Comparison of ENCODE assay signal across 8 cellular contexts in genomic region chr10:86411281-86411841, GRCh38. TPM values are rescaled to one million over a fixed set of nuclear protein-coding genes. Genes with fewer than 3 reads are reported as not detected.
DNase-seq lines count a peak whose midpoint lies in the region; ATAC-seq lines count a peak whose summit lies in the region.

No MANE protein-coding gene starts in this region.

- H3K4me3 Mint-ChIP-seq in T-cell = peak overlapping the region; percentile 57 to 82 (median 64)

- POLR2A ChIA-PET in T-cell (lab: Charles Lee) = interaction anchor here in 1 of 2 donors (0.5 kb wide), 1 partner anchor 108 kb away, joined by 3 read pairs; no protein-coding TSS in a partner anchor

- H3K4me1 Mint-ChIP-seq in T-cell = peaks cover 46 to 56% (median 52%) of the 10 kb centered on the region in 3 donors

- ATAC-seq in activated CD4-positive, CD25-positive, alpha-beta regulatory T cell treated with anti-CD3 and anti-CD28 coated beads, Interleukin-2, amount 50 U/mL, for 24 hours = peak; percentile 74 to 78
- ATAC-seq in HG02840 (IDR thresholded peaks at IDR 0.05; ENCODE audit: low FRiP score, unreplicated experiment) = peak; percentile 40
- peak; percentile 68 to 83 (median 78) for ATAC-seq in T-cell (replicated peaks in 1 of 4)
- ATAC-seq in esophagus mucosa = peak; percentile 67
- ATAC-seq in GM19467 (IDR thresholded peaks at IDR 0.05; ENCODE audit: unreplicated experiment) = no peak

- H3K27ac Mint-ChIP-seq in T-cell = peak overlapping the region; percentile 87 to 92

- H3K9me3 Mint-ChIP-seq in T-cell = no peaks in the 10 kb centered on the region

- no peaks in the 10 kb centered on the region for H3K36me3 Mint-ChIP-seq in T-cell

- CTCF ChIA-PET in T-cell (lab: Charles Lee) = interaction anchor here (0.7 to 2.1 kb wide), 4 partner anchors 10 to 116 kb away, joined by 3 to 7 read pairs (median 4); no protein-coding TSS in a partner anchor

- DNase-seq in activated CD4-positive, CD25-positive, alpha-beta regulatory T cell treated with anti-CD3 and anti-CD28 coated beads, Interleukin-2, amount 50 U/mL, for 72 hours = no peak
- peak in 5 of 34 experiments; percentile 15 to 29 (median 24) for DNase-seq in T-cell
- DNase-seq in pons (ENCODE audit: low spot score) = peak; percentile 67
- DNase-seq in DMS79 (lab: John Stamatoyannopoulos, UW) = no peak

- no peaks in the 10 kb centered on the region for H3K27me3 Mint-ChIP-seq in T-cell

RNA-seq across cellular contexts. Expression of gene GRID1, which starts 44.8 kb away (rescaled TPM):
- under 1 TPM in 1 of 5 donors, not detected in 4; 0.68 TPM for total RNA-seq in T-cell
- 0.68 TPM for total RNA-seq in esophagus mucosa
